29 cellular contexts compared by ENCODE assay signal in genomic region chr4:150546286-150546685, GRCh38. TPM values are rescaled to one million over a fixed set of nuclear protein-coding genes. Genes with fewer than 3 reads are reported as not detected.
"Had no signal": no experiment of that assay in that cellular context is flagged by ENCODE, and none has a peak within 500 bp of the region (broad histone marks: within the 10 kb centered on the region; RNA-seq: fewer than 3 reads in every experiment).

No MANE protein-coding gene starts in this region.

- H3K4me1 Mint-ChIP-seq: activated CD8-positive, alpha-beta memory T cell treated with anti-CD3 and anti-CD28 coated beads, Interleukin-2, amount 10 ng/mL, durations not matched to agents 7 days and 5 days; central memory CD8-positive, alpha-beta T cell had no signal

- H3K36me3 Mint-ChIP-seq: activated CD8-positive, alpha-beta memory T cell treated with anti-CD3 and anti-CD28 coated beads, Interleukin-2, amount 10 ng/mL, durations not matched to agents 7 days and 5 days; brain; WTC11 had no signal

- H3K4me3 ChIP-seq: SK-N-MC had no signal

- H3K4me3 Mint-ChIP-seq: activated CD4-positive, alpha-beta T cell treated with anti-CD3 and anti-CD28 coated beads, Interleukin-2, amount 10 ng/mL, durations not matched to agents 24 days and 14 days; activated CD8-positive, alpha-beta memory T cell treated with anti-CD3 and anti-CD28 coated beads, Interleukin-2, amount 10 ng/mL, durations not matched to agents 7 days and 5 days; activated naive CD4-positive, alpha-beta T cell treated with anti-CD3 and anti-CD28 coated beads for 36 hours; activated naive CD8-positive, alpha-beta T cell; activated T-cell treated with anti-CD3 and anti-CD28 coated beads, Interleukin-2, amount 50 U/mL, for 4 hours; brain; central memory CD8-positive, alpha-beta T cell; WTC11 had no signal

- DNase-seq: activated CD4-positive, alpha-beta T cell treated with anti-CD3 and anti-CD28 coated beads for 1 hour; activated CD4-positive, alpha-beta T cell treated with anti-CD3 and anti-CD28 coated beads, Interleukin-2, amount 10 ng/mL, durations not matched to agents 24 days and 14 days; activated CD4-positive, alpha-beta T cell treated with anti-CD3 and anti-CD28 coated beads, Interleukin-2, amount 50 U/mL, for 48 hours; activated CD8-positive, alpha-beta memory T cell treated with anti-CD3 and anti-CD28 coated beads, Interleukin-2, amount 10 ng/mL, durations not matched to agents 7 days and 5 days; activated gamma-delta T cell; activated naive CD4-positive, alpha-beta T cell treated with anti-CD3 and anti-CD28 coated beads for 36 hours; activated T-cell treated with anti-CD3 and anti-CD28 coated beads, Interleukin-2, amount 50 U/mL, for 4 hours; amygdala; KG1; NCI-H1092; NCI-H1417; NCI-H1694; NCI-H2029; NCI-H2107; NCI-H2171 treated with DMSO at 0.1 percent for 48 hours; NCI-H226; NCI-H526; NCI-H774; NK-92 treated with Interleukin-12 subunit alpha and Interleukin-12 subunit beta, amount 100 ng/mL, for 24 hours; OCI-M1; RPMI8226; T-helper 1 cell had no signal

- H3K9me3 Mint-ChIP-seq: activated CD4-positive, alpha-beta T cell treated with anti-CD3 and anti-CD28 coated beads, Interleukin-2, amount 10 ng/mL, durations not matched to agents 24 days and 14 days; activated naive CD4-positive, alpha-beta T cell treated with anti-CD3 and anti-CD28 coated beads for 36 hours; activated T-cell treated with anti-CD3 and anti-CD28 coated beads, Interleukin-2, amount 50 U/mL, for 4 hours; brain; central memory CD8-positive, alpha-beta T cell had no signal

- H3K27ac Mint-ChIP-seq: activated CD4-positive, alpha-beta T cell treated with anti-CD3 and anti-CD28 coated beads, Interleukin-2, amount 10 ng/mL, durations not matched to agents 24 days and 14 days; activated CD8-positive, alpha-beta memory T cell treated with anti-CD3 and anti-CD28 coated beads, Interleukin-2, amount 10 ng/mL, durations not matched to agents 7 days and 5 days; activated naive CD4-positive, alpha-beta T cell treated with anti-CD3 and anti-CD28 coated beads for 36 hours; activated naive CD8-positive, alpha-beta T cell; brain; WTC11 had no signal

- H3K27me3 Mint-ChIP-seq: activated CD4-positive, alpha-beta T cell treated with anti-CD3 and anti-CD28 coated beads, Interleukin-2, amount 10 ng/mL, durations not matched to agents 24 days and 14 days; activated CD8-positive, alpha-beta memory T cell treated with anti-CD3 and anti-CD28 coated beads, Interleukin-2, amount 10 ng/mL, durations not matched to agents 7 days and 5 days; activated naive CD8-positive, alpha-beta T cell; central memory CD8-positive, alpha-beta T cell had no signal

- H3K27ac ChIP-seq: SK-N-MC had no signal

RNA-seq across cellular contexts. Expression of gene MAB21L2, which starts 35.7 kb away (rescaled TPM):
- total RNA-seq: activated CD4-positive, alpha-beta T cell treated with anti-CD3 and anti-CD28 coated beads, Interleukin-2, amount 10 ng/mL, durations not matched to agents 24 days and 14 days; activated CD8-positive, alpha-beta memory T cell treated with anti-CD3 and anti-CD28 coated beads, Interleukin-2, amount 10 ng/mL, durations not matched to agents 7 days and 5 days; activated naive CD4-positive, alpha-beta T cell treated with anti-CD3 and anti-CD28 coated beads for 36 hours; activated T-cell treated with anti-CD3 and anti-CD28 coated beads, Interleukin-2, amount 50 U/mL, for 4 hours; NCI-H460; Right ventricle myocardium inferior; WTC11 had no signal
